ENCODE assay signal across 8 cellular contexts in the genomic region with DNA sequence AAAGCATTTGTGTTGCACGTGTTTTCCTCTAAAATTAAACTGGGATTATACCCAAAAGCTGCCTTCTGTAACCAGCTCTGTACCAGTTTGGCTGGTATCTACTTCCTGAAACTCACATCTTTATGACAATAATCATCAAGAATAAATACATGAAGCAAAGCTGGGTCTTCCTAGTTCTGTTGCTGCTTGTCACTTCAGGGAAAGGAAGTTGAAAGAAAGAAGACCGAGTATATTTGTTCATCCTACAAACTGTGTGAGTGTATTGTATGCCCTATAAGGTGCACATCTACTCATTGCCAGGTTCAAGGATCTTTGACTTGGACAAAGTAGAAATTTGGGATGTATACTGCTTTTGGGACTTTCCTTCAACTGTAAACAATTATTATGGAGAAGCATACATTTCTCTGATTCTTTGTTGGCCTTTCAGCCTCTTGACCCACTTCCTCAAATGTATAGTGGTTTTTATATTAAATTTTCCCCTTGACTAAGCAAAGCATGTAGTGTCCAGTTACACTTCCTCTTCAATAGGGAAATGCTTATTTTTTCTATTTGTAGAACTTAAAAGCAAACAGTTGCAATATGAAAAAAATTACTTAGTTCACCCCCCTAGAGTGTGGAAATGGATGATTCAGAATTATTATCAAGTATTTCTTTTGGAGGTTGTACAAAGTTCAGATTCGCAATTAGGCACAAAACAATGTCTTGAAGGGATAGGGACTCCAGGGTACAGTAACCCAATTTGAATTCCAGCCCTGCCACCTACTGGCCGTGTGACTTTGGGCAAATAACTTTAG. TPM values are rescaled to one million over a fixed set of nuclear protein-coding genes. Genes with fewer than 3 reads are reported as not detected.
A peak's percentile ranks its signal among the peaks of the same experiment; 100 is the strongest.
DNase-seq lines count a peak whose midpoint lies in the region; ATAC-seq and TF ChIP-seq lines count a peak whose summit lies in the region.

No MANE protein-coding gene starts in this region.

- no peak overlapping the region for H3K27ac ChIP-seq in HEK293 (ENCODE audit: extremely low read depth, low read depth, low read length)
- no peak overlapping the region for H3K27ac ChIP-seq in psoas muscle

- BruUV-seq in Caco-2 (replicated peaks; lab: Mats Ljungman, UMichigan), result no TSS peak

- H3K4me3 ChIP-seq in Caco-2 (ENCODE audit: low read depth, low read length) (no peak overlapping the region), HEK293 (ENCODE audit: low read depth, low read length) (no peak overlapping the region), fibroblast of villous mesenchyme (ENCODE audit: low read depth, low read length) (no peak overlapping the region), psoas muscle (no peak overlapping the region)

- no peak overlapping the region for H3K4me3 Mint-ChIP-seq in Caco-2 (ENCODE audit: unreplicated experiment)

- WGBS in psoas muscle, 3 donors, result 36 to 53% (median 46%) methylated on average over 4 of the region's 4 CpGs

- CTCF ChIA-PET in Caco-2 (lab: Charles Lee), result interaction anchor here (1.4 kb wide), 1 partner anchor 49 kb away, joined by 3 read pairs; a partner anchor contains a TSS
- CTCF ChIA-PET in HEK293 (lab: Yijun Ruan, JAX), result interaction anchor here (0.6 to 4.6 kb wide), 14 partner anchors 8 to 569 kb away, joined by 3 to 29 read pairs (median 4); no protein-coding TSS in a partner anchor

- peak; percentile 65 to 69 for TF ChIP-seq CTCF in Caco-2 (IDR thresholded peaks at IDR 0.05; ENCODE audit: insufficient read depth in 1 of 2, low read depth in 1 of 2, low read length in 1 of 2, severe bottlenecking in 1 of 2, unreplicated experiment in 1 of 2)
- peak; percentile 39; the same call in 1 of the 2 replicates for TF ChIP-seq CTCF in HEK293 (tag by site-specific recombination; IDR thresholded peaks at IDR 0.05)
- TF ChIP-seq CTCF in fibroblast of villous mesenchyme (IDR thresholded peaks at IDR 0.05; ENCODE audit: insufficient read depth, low read depth, low read length), result peak; percentile 69
- peak; percentile 52 for TF ChIP-seq CTCF in psoas muscle (IDR thresholded peaks at IDR 0.05)

- H3K9me3 ChIP-seq in Caco-2 (no peaks in the 10 kb centered on the region), HEK293 (ENCODE audit: control insufficient read depth, insufficient read depth, low read depth, low read length) (no peaks in the 10 kb centered on the region), psoas muscle (no peaks in the 10 kb centered on the region)

- H3K27me3 ChIP-seq in Caco-2 (replicated peaks; ENCODE audit: control insufficient read depth, insufficient read depth, low read length), result no peaks in the 10 kb centered on the region
- peaks cover 0 to 3% (median 0%) of the 10 kb centered on the region in 3 donors for H3K27me3 ChIP-seq in psoas muscle (ENCODE audit: insufficient read depth in 3 of 3, low read length in 2 of 3)

- DNase-seq in Caco-2, result peak; percentile 43 to 46
- peak; percentile 78 to 89 for DNase-seq in NOMO-1 (lab: John Stamatoyannopoulos, UW; ENCODE audit: unreplicated experiment in 2 of 2)
- peak; percentile 26 for DNase-seq in activated T-helper 1 cell treated with Interleukin-2 at 50 U/mL for 16 hours (ENCODE audit: low read depth)
- peak; percentile 66 for DNase-seq in fibroblast of villous mesenchyme (ENCODE audit: low read depth)
- DNase-seq in psoas muscle, result no peak

- H3K36me3 Mint-ChIP-seq in Caco-2 (ENCODE audit: insufficient read depth, unreplicated experiment), result no peaks in the 10 kb centered on the region

- POLR2A ChIA-PET in Caco-2 (lab: Charles Lee), result no interaction called here
- POLR2A ChIA-PET in HEK293 (lab: Yijun Ruan, JAX), result no interaction called here

- H3K4me1 Mint-ChIP-seq in Caco-2 (ENCODE audit: low read depth, unreplicated experiment), result no peaks in the 10 kb centered on the region

- no peaks in the 10 kb centered on the region for H3K27me3 Mint-ChIP-seq in Caco-2 (ENCODE audit: insufficient read depth, unreplicated experiment)

- H3K4me1 ChIP-seq in Caco-2 (peaks cover 6% of the 10 kb centered on the region; the same call in 1 of the 2 replicates), HEK293 (ENCODE audit: control insufficient read depth, insufficient read depth, low read length) (peaks cover 3% of the 10 kb centered on the region; the same call in 1 of the 2 replicates), psoas muscle (peaks cover 3% of the 10 kb centered on the region)

- intact Hi-C loops in Caco-2 (cut with micrococcal nuclease; ENCODE audit: unreplicated experiment), result loop anchor here (1.0 to 5.0 kb wide), 3 partner anchors 13 to 175 kb away; a partner anchor contains a TSS
- intact Hi-C loops in psoas muscle (cut with DNase I), result loop anchor here in 1 of 2 donors (5.0 kb wide), 2 partner anchors 172 to 437 kb away; no protein-coding TSS in a partner anchor

- H3K27ac Mint-ChIP-seq in Caco-2 (ENCODE audit: unreplicated experiment), result no peak overlapping the region

- H3K36me3 ChIP-seq in Caco-2 (ENCODE audit: control insufficient read depth, insufficient read depth, low read length) (no peaks in the 10 kb centered on the region), HEK293 (ENCODE audit: control insufficient read depth in 2 of 2, insufficient read depth in 1 of 2, low read length in 2 of 2) (no peaks in the 10 kb centered on the region), psoas muscle (ENCODE audit: insufficient read depth in 1 of 2, low read depth in 1 of 2) (no peaks in the 10 kb centered on the region)

- H3K9me3 Mint-ChIP-seq in Caco-2 (ENCODE audit: unreplicated experiment), result no peaks in the 10 kb centered on the region

- peak; percentile 37 to 66 (median 48) for ATAC-seq in psoas muscle
- no peak for ATAC-seq in GM19395 (IDR thresholded peaks at IDR 0.05; ENCODE audit: unreplicated experiment)
- no peak for ATAC-seq in HG03457 (IDR thresholded peaks at IDR 0.05; ENCODE audit: unreplicated experiment)

TF ChIP-seq in HEK293, 187 proteins besides CTCF, POLR2A, EP300 and RAD21:
- peak; percentile 82 for TF ChIP-seq SETDB1 (IDR thresholded peaks at IDR 0.05; ENCODE audit: insufficient read length, low read length)
- peak; percentile 81 for TF ChIP-seq ZNF654 (tag by site-specific recombination; IDR thresholded peaks at IDR 0.05; ENCODE audit: low read depth)
- no peak for TF ChIP-seq ZNF600 (tag by site-specific recombination; IDR thresholded peaks at IDR 0.05)
- TF ChIP-seq ZNF157 (tag by site-specific recombination; IDR thresholded peaks at IDR 0.05), result peak; percentile 98
- peak; percentile 34; the same call in 1 of the 2 replicates for TF ChIP-seq KLF8 (tag by site-specific recombination; IDR thresholded peaks at IDR 0.05)
- TF ChIP-seq ZNF112 (tag by site-specific recombination; IDR thresholded peaks at IDR 0.05), result no peak

RNA-seq across cellular contexts. Expression of a gene that starts 28.9 kb away (rescaled TPM):
- total RNA-seq in Caco-2 (2022) (47.0 and 56.9 TPM in 2 replicates), fibroblast of villous mesenchyme (52.5 and 69.1 TPM in 2 replicates), psoas muscle (10 to 100 TPM; 16.0 to 42.9 (median 31.3) TPM)
- polyA plus RNA-seq in psoas muscle, result 10 to 100 TPM; 11.7 to 24.7 (median 22.2) TPM

RNA-seq across cellular contexts. Expression of a gene that starts 49.5 kb away (rescaled TPM):
- total RNA-seq in Caco-2 (2022), result 19.7 and 20.4 TPM in 2 replicates
- 12.9 and 19.0 TPM in 2 replicates for total RNA-seq in fibroblast of villous mesenchyme
- 10 to 100 TPM; 16.1 to 20.8 (median 18.2) TPM for total RNA-seq in psoas muscle
- polyA plus RNA-seq in psoas muscle, result 10 to 100 TPM; 10.4 to 31.6 (median 10.9) TPM

Comparison
In these comparisons a context has a peak if more than half of its experiments do, and no peak if none do; other contexts are left out.
1. DNase-seq: peak in Caco-2 (2 of 2), NOMO-1 (2 of 2), activated T-helper 1 cell treated with Interleukin-2 at 50 U/mL for 16 hours (single experiment) and fibroblast of villous mesenchyme (single experiment); none in psoas muscle (0 of 2).
2. ATAC-seq: peak in psoas muscle (4 of 4); none in GM19395 (single experiment) and HG03457 (single experiment).
3. Peak in every context shown above with its lines, with median percentiles within 50 percentile points of each other: CTCF ChIP-seq.